1 cellular context compared by ENCODE assay signal in the genomic region with DNA sequence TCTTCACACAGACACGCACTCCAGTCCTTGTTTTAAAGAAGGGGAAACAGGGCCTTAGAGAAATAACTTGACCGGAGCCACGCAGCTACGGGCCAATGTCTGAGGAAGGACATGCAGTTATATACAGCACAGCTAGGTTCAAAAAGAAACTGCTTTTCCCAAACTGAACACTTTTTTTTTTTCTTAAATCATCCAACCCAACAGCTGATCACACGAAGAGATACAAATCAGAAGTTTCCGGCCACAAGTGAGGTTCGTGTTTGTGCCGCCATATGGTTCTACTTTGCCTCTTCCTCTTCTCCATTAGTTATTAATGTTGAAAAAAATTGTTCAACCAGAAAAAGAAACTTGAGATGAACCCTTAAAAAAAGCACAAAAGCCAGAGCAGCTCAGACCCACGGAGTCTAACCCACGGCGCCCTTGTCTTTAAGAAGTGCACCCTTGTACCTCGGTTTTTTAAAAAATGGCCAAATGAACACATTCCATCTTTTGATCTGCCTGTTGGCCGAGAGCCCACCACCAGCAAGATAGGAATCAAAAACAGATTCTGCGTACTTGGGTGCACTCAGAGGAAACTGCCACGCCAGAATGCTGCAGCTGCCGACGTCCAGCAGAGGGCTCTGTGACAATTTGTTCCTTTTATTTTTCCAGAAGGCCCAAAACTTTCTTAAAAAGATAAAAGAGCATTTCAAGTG.
TF ChIP-seq lines count a peak whose summit lies in the region.

No MANE protein-coding gene starts in this region.

TF ChIP-seq in SK-N-SH, 30 proteins besides CTCF, POLR2A, EP300 and RAD21 (continued from another document):
- TF ChIP-seq, protein P1, sequence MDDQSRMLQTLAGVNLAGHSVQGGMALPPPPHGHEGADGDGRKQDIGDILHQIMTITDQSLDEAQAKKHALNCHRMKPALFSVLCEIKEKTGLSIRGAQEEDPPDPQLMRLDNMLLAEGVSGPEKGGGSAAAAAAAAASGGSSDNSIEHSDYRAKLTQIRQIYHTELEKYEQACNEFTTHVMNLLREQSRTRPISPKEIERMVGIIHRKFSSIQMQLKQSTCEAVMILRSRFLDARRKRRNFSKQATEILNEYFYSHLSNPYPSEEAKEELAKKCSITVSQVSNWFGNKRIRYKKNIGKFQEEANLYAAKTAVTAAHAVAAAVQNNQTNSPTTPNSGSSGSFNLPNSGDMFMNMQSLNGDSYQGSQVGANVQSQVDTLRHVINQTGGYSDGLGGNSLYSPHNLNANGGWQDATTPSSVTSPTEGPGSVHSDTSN (IDR thresholded peaks at IDR 0.05): peak; percentile 85
- TF ChIP-seq SMC3 (IDR thresholded peaks at IDR 0.05; ENCODE audit: low read depth, low read length): peak; percentile 68
- no peak for TF ChIP-seq NRF1 (IDR thresholded peaks at IDR 0.05; ENCODE audit: low read depth, low read length)
- TF ChIP-seq, protein P2, sequence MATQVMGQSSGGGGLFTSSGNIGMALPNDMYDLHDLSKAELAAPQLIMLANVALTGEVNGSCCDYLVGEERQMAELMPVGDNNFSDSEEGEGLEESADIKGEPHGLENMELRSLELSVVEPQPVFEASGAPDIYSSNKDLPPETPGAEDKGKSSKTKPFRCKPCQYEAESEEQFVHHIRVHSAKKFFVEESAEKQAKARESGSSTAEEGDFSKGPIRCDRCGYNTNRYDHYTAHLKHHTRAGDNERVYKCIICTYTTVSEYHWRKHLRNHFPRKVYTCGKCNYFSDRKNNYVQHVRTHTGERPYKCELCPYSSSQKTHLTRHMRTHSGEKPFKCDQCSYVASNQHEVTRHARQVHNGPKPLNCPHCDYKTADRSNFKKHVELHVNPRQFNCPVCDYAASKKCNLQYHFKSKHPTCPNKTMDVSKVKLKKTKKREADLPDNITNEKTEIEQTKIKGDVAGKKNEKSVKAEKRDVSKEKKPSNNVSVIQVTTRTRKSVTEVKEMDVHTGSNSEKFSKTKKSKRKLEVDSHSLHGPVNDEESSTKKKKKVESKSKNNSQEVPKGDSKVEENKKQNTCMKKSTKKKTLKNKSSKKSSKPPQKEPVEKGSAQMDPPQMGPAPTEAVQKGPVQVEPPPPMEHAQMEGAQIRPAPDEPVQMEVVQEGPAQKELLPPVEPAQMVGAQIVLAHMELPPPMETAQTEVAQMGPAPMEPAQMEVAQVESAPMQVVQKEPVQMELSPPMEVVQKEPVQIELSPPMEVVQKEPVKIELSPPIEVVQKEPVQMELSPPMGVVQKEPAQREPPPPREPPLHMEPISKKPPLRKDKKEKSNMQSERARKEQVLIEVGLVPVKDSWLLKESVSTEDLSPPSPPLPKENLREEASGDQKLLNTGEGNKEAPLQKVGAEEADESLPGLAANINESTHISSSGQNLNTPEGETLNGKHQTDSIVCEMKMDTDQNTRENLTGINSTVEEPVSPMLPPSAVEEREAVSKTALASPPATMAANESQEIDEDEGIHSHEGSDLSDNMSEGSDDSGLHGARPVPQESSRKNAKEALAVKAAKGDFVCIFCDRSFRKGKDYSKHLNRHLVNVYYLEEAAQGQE (IDR thresholded peaks at IDR 0.05; ENCODE audit: low read depth, low read length): no peak
- TF ChIP-seq TAF1 (IDR thresholded peaks at IDR 0.05; ENCODE audit: borderline replicate concordance, low read depth, low read length): no peak
- TF ChIP-seq TEAD4 (IDR thresholded peaks at IDR 0.05; ENCODE audit: borderline replicate concordance, insufficient read depth): peak; percentile 45; the same call in 1 of the 2 replicates
- TF ChIP-seq, protein P3, sequence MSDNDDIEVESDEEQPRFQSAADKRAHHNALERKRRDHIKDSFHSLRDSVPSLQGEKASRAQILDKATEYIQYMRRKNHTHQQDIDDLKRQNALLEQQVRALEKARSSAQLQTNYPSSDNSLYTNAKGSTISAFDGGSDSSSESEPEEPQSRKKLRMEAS (IDR thresholded peaks at IDR 0.05; ENCODE audit: low read depth): peak; percentile 69
- no peak for TF ChIP-seq FOXJ3 (CRISPR knock-in tag; IDR thresholded peaks at IDR 0.05)
- peak; percentile 99 for TF ChIP-seq TCF12 (IDR thresholded peaks at IDR 0.05)
- TF ChIP-seq RCOR1 (IDR thresholded peaks at IDR 0.05; ENCODE audit: low read length): peak; percentile 51
